In the genomic region with DNA sequence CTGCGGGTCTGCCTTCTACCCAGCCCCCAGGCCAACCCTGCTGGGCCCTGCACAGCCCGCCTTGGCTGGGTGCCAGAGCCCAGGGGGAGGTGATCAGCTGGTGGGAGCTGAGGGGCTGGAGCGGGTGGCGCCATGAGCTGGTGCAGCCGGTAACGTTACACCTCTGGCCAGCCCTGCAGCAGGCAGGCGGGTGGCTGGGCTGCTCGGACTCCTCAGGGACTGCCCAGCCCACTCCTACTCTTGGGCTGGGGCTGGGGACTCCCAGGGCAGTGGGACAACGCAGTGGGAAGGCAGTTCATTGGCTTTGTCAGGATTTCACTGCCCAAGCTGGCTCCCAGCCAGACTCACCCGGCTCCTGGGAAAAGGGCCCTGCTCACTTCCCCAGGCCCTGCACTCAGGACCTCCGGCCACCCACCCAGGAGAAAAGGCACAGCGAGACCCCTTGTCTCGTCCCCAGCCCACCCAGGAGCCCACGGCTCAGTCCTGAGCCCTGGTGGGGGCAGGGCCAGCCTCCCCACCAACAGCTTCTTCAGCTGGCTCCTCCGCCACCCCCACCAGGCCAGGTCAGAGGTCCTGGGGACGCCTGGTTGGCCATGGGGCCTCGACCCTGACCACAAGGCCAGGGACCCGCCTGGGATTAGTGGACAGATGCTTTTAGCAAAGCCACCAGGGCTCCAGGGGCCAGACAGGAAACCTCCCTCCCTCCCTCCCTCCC, we compare ENCODE assay signal across 1 cellular context.
TF ChIP-seq lines count a peak whose summit lies in the region.

No MANE protein-coding gene starts in this region.

TF ChIP-seq in HEK293, 187 proteins besides CTCF, POLR2A, EP300 and RAD21 (continued from another document and continues in another):
- TF ChIP-seq, protein P1, sequence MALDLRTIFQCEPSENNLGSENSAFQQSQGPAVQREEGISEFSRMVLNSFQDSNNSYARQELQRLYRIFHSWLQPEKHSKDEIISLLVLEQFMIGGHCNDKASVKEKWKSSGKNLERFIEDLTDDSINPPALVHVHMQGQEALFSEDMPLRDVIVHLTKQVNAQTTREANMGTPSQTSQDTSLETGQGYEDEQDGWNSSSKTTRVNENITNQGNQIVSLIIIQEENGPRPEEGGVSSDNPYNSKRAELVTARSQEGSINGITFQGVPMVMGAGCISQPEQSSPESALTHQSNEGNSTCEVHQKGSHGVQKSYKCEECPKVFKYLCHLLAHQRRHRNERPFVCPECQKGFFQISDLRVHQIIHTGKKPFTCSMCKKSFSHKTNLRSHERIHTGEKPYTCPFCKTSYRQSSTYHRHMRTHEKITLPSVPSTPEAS (tag by site-specific recombination; IDR thresholded peaks at IDR 0.05): no peak
- TF ChIP-seq ZIC2 (tag by site-specific recombination; IDR thresholded peaks at IDR 0.05) (peak; percentile 95), ZNF843 (tag by site-specific recombination; IDR thresholded peaks at IDR 0.05) (no peak), ZBTB17 (tag by site-specific recombination; IDR thresholded peaks at IDR 0.05) (peak; percentile 76), ZNF561 (tag by site-specific recombination; IDR thresholded peaks at IDR 0.05; ENCODE audit: borderline replicate concordance) (peak; percentile 77; the same call in 1 of the 2 replicates), ZNF394 (tag by site-specific recombination; IDR thresholded peaks at IDR 0.05; ENCODE audit: borderline replicate concordance) (no peak), ZNF24 (tag by site-specific recombination; IDR thresholded peaks at IDR 0.05) (0 out of 2 replicates have a peak, but pooled peaks have one; percentile 39), ZBTB48 (tag by site-specific recombination; IDR thresholded peaks at IDR 0.05) (peak; percentile 45; the same call in 1 of the 2 replicates), KLF16 (tag by site-specific recombination; IDR thresholded peaks at IDR 0.05) (peak; percentile 55; the same call in 1 of the 2 replicates), ZSCAN23 (tag by site-specific recombination; IDR thresholded peaks at IDR 0.05) (no peak), ZNF544 (tag by site-specific recombination; IDR thresholded peaks at IDR 0.05) (peak; percentile 55; the same call in 1 of the 2 replicates), TRIM28 (IDR thresholded peaks at IDR 0.05; ENCODE audit: borderline replicate concordance, low read length) (peak; percentile 86), ZNF600 (tag by site-specific recombination; IDR thresholded peaks at IDR 0.05) (peak; percentile 29; the same call in 1 of the 2 replicates), ZSCAN30 (tag by site-specific recombination; IDR thresholded peaks at IDR 0.05) (peak; percentile 55; the same call in 1 of the 2 replicates), ZNF202 (tag by site-specific recombination; IDR thresholded peaks at IDR 0.05; ENCODE audit: borderline replicate concordance) (no peak), ZNF510 (tag by site-specific recombination; IDR thresholded peaks at IDR 0.05; ENCODE audit: insufficient replicate concordance) (no peak), ZBTB20 (tag by site-specific recombination; IDR thresholded peaks at IDR 0.05) (peak; percentile 53; the same call in 1 of the 2 replicates), ZNF664 (tag by site-specific recombination; IDR thresholded peaks at IDR 0.05) (no peak), EGR2 (tag by site-specific recombination; IDR thresholded peaks at IDR 0.05; ENCODE audit: low read depth) (peak; percentile 25; the same call in 1 of the 2 replicates), SP7 (tag by site-specific recombination; IDR thresholded peaks at IDR 0.05) (0 out of 2 replicates have a peak, but pooled peaks have one; percentile 36), ZNF530 (tag by site-specific recombination; IDR thresholded peaks at IDR 0.05; ENCODE audit: low read depth) (no peak), ZNF239 (tag by site-specific recombination; IDR thresholded peaks at IDR 0.05) (no peak), GLIS1 (tag by site-specific recombination; IDR thresholded peaks at IDR 0.05) (peak; percentile 92), ZNF747 (tag by site-specific recombination; IDR thresholded peaks at IDR 0.05) (no peak), GLIS2 (tag by site-specific recombination; IDR thresholded peaks at IDR 0.05) (peak; percentile 84), ZNF423 (tag by site-specific recombination; IDR thresholded peaks at IDR 0.05) (peak; percentile 94), ZNF433 (tag by site-specific recombination; IDR thresholded peaks at IDR 0.05; ENCODE audit: low read depth) (no peak), IKZF3 (tag by site-specific recombination; IDR thresholded peaks at IDR 0.05) (peak; percentile 76; the same call in 1 of the 2 replicates), ZNF549 (tag by site-specific recombination; IDR thresholded peaks at IDR 0.05) (no peak), KLF10 (tag by site-specific recombination; IDR thresholded peaks at IDR 0.05) (peak; percentile 78)
- TF ChIP-seq, protein P2, sequence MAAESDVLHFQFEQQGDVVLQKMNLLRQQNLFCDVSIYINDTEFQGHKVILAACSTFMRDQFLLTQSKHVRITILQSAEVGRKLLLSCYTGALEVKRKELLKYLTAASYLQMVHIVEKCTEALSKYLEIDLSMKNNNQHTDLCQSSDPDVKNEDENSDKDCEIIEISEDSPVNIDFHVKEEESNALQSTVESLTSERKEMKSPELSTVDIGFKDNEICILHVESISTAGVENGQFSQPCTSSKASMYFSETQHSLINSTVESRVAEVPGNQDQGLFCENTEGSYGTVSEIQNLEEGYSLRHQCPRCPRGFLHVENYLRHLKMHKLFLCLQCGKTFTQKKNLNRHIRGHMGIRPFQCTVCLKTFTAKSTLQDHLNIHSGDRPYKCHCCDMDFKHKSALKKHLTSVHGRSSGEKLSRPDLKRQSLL (tag by site-specific recombination; IDR thresholded peaks at IDR 0.05): no peak
- TF ChIP-seq, protein P3, sequence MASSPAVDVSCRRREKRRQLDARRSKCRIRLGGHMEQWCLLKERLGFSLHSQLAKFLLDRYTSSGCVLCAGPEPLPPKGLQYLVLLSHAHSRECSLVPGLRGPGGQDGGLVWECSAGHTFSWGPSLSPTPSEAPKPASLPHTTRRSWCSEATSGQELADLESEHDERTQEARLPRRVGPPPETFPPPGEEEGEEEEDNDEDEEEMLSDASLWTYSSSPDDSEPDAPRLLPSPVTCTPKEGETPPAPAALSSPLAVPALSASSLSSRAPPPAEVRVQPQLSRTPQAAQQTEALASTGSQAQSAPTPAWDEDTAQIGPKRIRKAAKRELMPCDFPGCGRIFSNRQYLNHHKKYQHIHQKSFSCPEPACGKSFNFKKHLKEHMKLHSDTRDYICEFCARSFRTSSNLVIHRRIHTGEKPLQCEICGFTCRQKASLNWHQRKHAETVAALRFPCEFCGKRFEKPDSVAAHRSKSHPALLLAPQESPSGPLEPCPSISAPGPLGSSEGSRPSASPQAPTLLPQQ (tag by site-specific recombination; IDR thresholded peaks at IDR 0.05): peak; percentile 84
- TF ChIP-seq, protein P4, sequence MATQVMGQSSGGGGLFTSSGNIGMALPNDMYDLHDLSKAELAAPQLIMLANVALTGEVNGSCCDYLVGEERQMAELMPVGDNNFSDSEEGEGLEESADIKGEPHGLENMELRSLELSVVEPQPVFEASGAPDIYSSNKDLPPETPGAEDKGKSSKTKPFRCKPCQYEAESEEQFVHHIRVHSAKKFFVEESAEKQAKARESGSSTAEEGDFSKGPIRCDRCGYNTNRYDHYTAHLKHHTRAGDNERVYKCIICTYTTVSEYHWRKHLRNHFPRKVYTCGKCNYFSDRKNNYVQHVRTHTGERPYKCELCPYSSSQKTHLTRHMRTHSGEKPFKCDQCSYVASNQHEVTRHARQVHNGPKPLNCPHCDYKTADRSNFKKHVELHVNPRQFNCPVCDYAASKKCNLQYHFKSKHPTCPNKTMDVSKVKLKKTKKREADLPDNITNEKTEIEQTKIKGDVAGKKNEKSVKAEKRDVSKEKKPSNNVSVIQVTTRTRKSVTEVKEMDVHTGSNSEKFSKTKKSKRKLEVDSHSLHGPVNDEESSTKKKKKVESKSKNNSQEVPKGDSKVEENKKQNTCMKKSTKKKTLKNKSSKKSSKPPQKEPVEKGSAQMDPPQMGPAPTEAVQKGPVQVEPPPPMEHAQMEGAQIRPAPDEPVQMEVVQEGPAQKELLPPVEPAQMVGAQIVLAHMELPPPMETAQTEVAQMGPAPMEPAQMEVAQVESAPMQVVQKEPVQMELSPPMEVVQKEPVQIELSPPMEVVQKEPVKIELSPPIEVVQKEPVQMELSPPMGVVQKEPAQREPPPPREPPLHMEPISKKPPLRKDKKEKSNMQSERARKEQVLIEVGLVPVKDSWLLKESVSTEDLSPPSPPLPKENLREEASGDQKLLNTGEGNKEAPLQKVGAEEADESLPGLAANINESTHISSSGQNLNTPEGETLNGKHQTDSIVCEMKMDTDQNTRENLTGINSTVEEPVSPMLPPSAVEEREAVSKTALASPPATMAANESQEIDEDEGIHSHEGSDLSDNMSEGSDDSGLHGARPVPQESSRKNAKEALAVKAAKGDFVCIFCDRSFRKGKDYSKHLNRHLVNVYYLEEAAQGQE (tag by site-specific recombination; IDR thresholded peaks at IDR 0.05): no peak
- TF ChIP-seq, protein P5, sequence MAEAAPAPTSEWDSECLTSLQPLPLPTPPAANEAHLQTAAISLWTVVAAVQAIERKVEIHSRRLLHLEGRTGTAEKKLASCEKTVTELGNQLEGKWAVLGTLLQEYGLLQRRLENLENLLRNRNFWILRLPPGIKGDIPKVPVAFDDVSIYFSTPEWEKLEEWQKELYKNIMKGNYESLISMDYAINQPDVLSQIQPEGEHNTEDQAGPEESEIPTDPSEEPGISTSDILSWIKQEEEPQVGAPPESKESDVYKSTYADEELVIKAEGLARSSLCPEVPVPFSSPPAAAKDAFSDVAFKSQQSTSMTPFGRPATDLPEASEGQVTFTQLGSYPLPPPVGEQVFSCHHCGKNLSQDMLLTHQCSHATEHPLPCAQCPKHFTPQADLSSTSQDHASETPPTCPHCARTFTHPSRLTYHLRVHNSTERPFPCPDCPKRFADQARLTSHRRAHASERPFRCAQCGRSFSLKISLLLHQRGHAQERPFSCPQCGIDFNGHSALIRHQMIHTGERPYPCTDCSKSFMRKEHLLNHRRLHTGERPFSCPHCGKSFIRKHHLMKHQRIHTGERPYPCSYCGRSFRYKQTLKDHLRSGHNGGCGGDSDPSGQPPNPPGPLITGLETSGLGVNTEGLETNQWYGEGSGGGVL (tag by site-specific recombination; IDR thresholded peaks at IDR 0.05): peak; percentile 85
- TF ChIP-seq, protein P6, sequence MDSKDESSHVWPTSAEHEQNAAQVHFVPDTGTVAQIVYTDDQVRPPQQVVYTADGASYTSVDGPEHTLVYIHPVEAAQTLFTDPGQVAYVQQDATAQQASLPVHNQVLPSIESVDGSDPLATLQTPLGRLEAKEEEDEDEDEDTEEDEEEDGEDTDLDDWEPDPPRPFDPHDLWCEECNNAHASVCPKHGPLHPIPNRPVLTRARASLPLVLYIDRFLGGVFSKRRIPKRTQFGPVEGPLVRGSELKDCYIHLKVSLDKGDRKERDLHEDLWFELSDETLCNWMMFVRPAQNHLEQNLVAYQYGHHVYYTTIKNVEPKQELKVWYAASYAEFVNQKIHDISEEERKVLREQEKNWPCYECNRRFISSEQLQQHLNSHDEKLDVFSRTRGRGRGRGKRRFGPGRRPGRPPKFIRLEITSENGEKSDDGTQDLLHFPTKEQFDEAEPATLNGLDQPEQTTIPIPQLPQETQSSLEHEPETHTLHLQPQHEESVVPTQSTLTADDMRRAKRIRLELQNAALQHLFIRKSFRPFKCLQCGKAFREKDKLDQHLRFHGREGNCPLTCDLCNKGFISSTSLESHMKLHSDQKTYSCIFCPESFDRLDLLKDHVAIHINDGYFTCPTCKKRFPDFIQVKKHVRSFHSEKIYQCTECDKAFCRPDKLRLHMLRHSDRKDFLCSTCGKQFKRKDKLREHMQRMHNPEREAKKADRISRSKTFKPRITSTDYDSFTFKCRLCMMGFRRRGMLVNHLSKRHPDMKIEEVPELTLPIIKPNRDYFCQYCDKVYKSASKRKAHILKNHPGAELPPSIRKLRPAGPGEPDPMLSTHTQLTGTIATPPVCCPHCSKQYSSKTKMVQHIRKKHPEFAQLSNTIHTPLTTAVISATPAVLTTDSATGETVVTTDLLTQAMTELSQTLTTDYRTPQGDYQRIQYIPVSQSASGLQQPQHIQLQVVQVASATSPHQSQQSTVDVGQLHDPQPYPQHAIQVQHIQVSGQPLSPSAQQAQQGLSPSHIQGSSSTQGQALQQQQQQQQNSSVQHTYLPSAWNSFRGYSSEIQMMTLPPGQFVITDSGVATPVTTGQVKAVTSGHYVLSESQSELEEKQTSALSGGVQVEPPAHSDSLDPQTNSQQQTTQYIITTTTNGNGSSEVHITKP (tag by site-specific recombination; IDR thresholded peaks at IDR 0.05): 0 out of 2 replicates have a peak, but pooled peaks have one; percentile 17
- TF ChIP-seq, protein P7, sequence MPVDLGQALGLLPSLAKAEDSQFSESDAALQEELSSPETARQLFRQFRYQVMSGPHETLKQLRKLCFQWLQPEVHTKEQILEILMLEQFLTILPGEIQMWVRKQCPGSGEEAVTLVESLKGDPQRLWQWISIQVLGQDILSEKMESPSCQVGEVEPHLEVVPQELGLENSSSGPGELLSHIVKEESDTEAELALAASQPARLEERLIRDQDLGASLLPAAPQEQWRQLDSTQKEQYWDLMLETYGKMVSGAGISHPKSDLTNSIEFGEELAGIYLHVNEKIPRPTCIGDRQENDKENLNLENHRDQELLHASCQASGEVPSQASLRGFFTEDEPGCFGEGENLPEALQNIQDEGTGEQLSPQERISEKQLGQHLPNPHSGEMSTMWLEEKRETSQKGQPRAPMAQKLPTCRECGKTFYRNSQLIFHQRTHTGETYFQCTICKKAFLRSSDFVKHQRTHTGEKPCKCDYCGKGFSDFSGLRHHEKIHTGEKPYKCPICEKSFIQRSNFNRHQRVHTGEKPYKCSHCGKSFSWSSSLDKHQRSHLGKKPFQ (tag by site-specific recombination; IDR thresholded peaks at IDR 0.05): peak; percentile 54; the same call in 1 of the 2 replicates
- TF ChIP-seq, protein P8, sequence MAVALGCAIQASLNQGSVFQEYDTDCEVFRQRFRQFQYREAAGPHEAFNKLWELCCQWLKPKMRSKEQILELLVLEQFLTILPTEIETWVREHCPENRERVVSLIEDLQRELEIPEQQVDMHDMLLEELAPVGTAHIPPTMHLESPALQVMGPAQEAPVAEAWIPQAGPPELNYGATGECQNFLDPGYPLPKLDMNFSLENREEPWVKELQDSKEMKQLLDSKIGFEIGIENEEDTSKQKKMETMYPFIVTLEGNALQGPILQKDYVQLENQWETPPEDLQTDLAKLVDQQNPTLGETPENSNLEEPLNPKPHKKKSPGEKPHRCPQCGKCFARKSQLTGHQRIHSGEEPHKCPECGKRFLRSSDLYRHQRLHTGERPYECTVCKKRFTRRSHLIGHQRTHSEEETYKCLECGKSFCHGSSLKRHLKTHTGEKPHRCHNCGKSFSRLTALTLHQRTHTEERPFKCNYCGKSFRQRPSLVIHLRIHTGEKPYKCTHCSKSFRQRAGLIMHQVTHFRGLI (tag by site-specific recombination; IDR thresholded peaks at IDR 0.05): peak; percentile 97
- TF ChIP-seq, protein P9, sequence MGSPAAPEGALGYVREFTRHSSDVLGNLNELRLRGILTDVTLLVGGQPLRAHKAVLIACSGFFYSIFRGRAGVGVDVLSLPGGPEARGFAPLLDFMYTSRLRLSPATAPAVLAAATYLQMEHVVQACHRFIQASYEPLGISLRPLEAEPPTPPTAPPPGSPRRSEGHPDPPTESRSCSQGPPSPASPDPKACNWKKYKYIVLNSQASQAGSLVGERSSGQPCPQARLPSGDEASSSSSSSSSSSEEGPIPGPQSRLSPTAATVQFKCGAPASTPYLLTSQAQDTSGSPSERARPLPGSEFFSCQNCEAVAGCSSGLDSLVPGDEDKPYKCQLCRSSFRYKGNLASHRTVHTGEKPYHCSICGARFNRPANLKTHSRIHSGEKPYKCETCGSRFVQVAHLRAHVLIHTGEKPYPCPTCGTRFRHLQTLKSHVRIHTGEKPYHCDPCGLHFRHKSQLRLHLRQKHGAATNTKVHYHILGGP (tag by site-specific recombination; IDR thresholded peaks at IDR 0.05): no peak
